ENCODE assay signal across 10 cellular contexts in genomic region chr12:32568241-32568640, GRCh38.
DNase-seq lines count a peak whose midpoint lies in the region; ATAC-seq and TF ChIP-seq lines count a peak whose summit lies in the region.
"Had no signal": no experiment of that assay in that cellular context is flagged by ENCODE, and none has a peak within 500 bp of the region (broad histone marks: within the 10 kb centered on the region; RNA-seq: fewer than 3 reads in every experiment).

No MANE protein-coding gene starts in this region.

- no peaks in the 10 kb centered on the region for H3F3A ChIP-seq in DOHH2 (ENCODE audit: control insufficient read depth, insufficient read depth)

- peaks cover 13% of the 10 kb centered on the region for H3K36me3 ChIP-seq in DOHH2 (ENCODE audit: control insufficient read depth, low read length)
- peaks cover 55% of the 10 kb centered on the region for H3K36me3 ChIP-seq in OCI-LY7 (ENCODE audit: insufficient read depth, low read length)

- H3K9me3 ChIP-seq in DOHH2 (ENCODE audit: control insufficient read depth, insufficient read depth, low read length) (no peaks in the 10 kb centered on the region), OCI-LY7 (ENCODE audit: low read length) (no peaks in the 10 kb centered on the region)
- H3K9me3 ChIP-seq: mucosa of descending colon had no signal

- intact Hi-C loops in OCI-LY7 (cut with micrococcal nuclease; ENCODE audit: unreplicated experiment) = no loop called here

- POLR2A ChIA-PET in OCI-LY7 (lab: Charles Lee) = interaction anchor here (0.8 to 1.2 kb wide), 3 partner anchors 18 to 100 kb away, joined by 3 to 5 read pairs (median 4); no protein-coding TSS in a partner anchor

- H3K27me3 ChIP-seq in DOHH2 (ENCODE audit: control insufficient read depth, low read length) = no peaks in the 10 kb centered on the region

- peaks cover 16% of the 10 kb centered on the region for H3K4me1 ChIP-seq in DOHH2 (ENCODE audit: control insufficient read depth, low read length)
- H3K4me1 ChIP-seq in OCI-LY7 (ENCODE audit: insufficient read depth, low read length, poor library complexity, severe bottlenecking) = peaks cover 5% of the 10 kb centered on the region

- H3K9me2 ChIP-seq in DOHH2 (replicated peaks; ENCODE audit: control insufficient read depth, low read length) = no peaks in the 10 kb centered on the region
- no peaks in the 10 kb centered on the region for H3K9me2 ChIP-seq in OCI-LY7 (ENCODE audit: insufficient read depth, low read length)

- CTCF ChIA-PET in OCI-LY7 (lab: Charles Lee; ENCODE audit: unreplicated experiment) = no interaction called here

- no peak for DNase-seq in OCI-LY7 (ENCODE audit: low spot score)
- peak; percentile 82 for DNase-seq in non-pigmented ciliary epithelial cell (ENCODE audit: low read depth)
- DNase-seq in UCSD-AML1 (lab: John Stamatoyannopoulos, UW; ENCODE audit: unreplicated experiment) = no peak
- DNase-seq in NCI-H2196 treated with DMSO at 0.1 percent for 48 hours (lab: John Stamatoyannopoulos, UW; ENCODE audit: unreplicated experiment) = no peak
- DNase-seq: amygdala, mucosa of descending colon had no signal

- BruUV-seq in OCI-LY7 (replicated peaks; lab: Mats Ljungman, UMichigan) = TSS peak; percentile 21

- no peaks in the 10 kb centered on the region for H3K79me2 ChIP-seq in DOHH2 (ENCODE audit: control insufficient read depth, low read length)
- no peaks in the 10 kb centered on the region; the same call in 1 of the 2 replicates for H3K79me2 ChIP-seq in OCI-LY7 (ENCODE audit: insufficient read depth, low read depth, low read length)

- H3K4me3 ChIP-seq in DOHH2 (ENCODE audit: low read length) (no peak overlapping the region), OCI-LY7 (ENCODE audit: low read depth, low read length, poor library complexity, severe bottlenecking) (no peak overlapping the region)
- H3K4me3 ChIP-seq: mucosa of descending colon had no signal

- H4K20me1 ChIP-seq in DOHH2 (ENCODE audit: control insufficient read depth, insufficient read depth, low read depth, low read length) = no peaks in the 10 kb centered on the region
- no peaks in the 10 kb centered on the region for H4K20me1 ChIP-seq in OCI-LY7 (ENCODE audit: insufficient read depth, low read length)

- no peak overlapping the region for H2AFZ ChIP-seq in OCI-LY7 (ENCODE audit: low read length)

- no peak overlapping the region for H3K27ac ChIP-seq in DOHH2 (ENCODE audit: low read depth, low read length)
- no peak overlapping the region for H3K27ac ChIP-seq in OCI-LY7 (ENCODE audit: low read depth, low read length, poor library complexity, severe bottlenecking)

- H3K4me2 ChIP-seq in DOHH2 (ENCODE audit: low read length) (peak overlapping the region; percentile 23; the same call in 1 of the 2 replicates), OCI-LY7 (ENCODE audit: low read length) (no peak overlapping the region)

- ATAC-seq in esophagus mucosa = peak; percentile 92
- ATAC-seq in GM18861 (IDR thresholded peaks at IDR 0.05; ENCODE audit: unreplicated experiment) = no peak
- no peak for ATAC-seq in activated CD4-positive, CD25-positive, alpha-beta regulatory T cell treated with anti-CD3 and anti-CD28 coated beads, Interleukin-2, amount 50 U/mL, for 24 hours
- ATAC-seq: mucosa of descending colon had no signal

- TF ChIP-seq CTCF in DOHH2 (IDR thresholded peaks at IDR 0.05; ENCODE audit: low read depth, low read length, poor library complexity, severe bottlenecking) (no peak), OCI-LY7 (conservative IDR thresholded peaks at IDR 0.05; ENCODE audit: low read length) (no peak)
